ENCODE assay signal across 9 cellular contexts in genomic region chr10:15869935-15870334, GRCh38.
"Had no signal": no experiment of that assay in that cellular context is flagged by ENCODE, and none has a peak within 500 bp of the region (broad histone marks: within the 10 kb centered on the region; RNA-seq: fewer than 3 reads in every experiment).

No MANE protein-coding gene starts in this region.

- H3K4me3 ChIP-seq: GM23338 had no signal

- H3K9ac ChIP-seq: KMS-11 had no signal

- FAIRE-seq: H1, H54, HTR-8/SVneo had no signal

- H3K27ac ChIP-seq: KMS-11 had no signal

- DNase-seq: H9, HCEC 1CT, IMR-90, KBM-7 had no signal

- H2AFZ ChIP-seq: GM23338 had no signal

- ATAC-seq: GM23338 had no signal

- H3K4me2 ChIP-seq: GM23338, KMS-11 had no signal
